6 cellular contexts compared by ENCODE assay signal in genomic region chr10:1038769-1039168, GRCh38. TPM values are rescaled to one million over a fixed set of nuclear protein-coding genes. Genes with fewer than 3 reads are reported as not detected.
"Had no signal": no experiment of that assay in that cellular context is flagged by ENCODE, and none has a peak within 500 bp of the region (broad histone marks: within the 10 kb centered on the region; RNA-seq: fewer than 3 reads in every experiment).

No MANE protein-coding gene starts in this region.

RNA-seq across cellular contexts. Expression of gene IDI2, which starts 13.1 kb away (rescaled TPM):
- total RNA-seq: LHCN-M2, MCF 10A, PC-3, Peyer's patch, SJSA1 had no signal
- polyA plus RNA-seq: SK-N-SH had no signal
